In the genomic region with DNA sequence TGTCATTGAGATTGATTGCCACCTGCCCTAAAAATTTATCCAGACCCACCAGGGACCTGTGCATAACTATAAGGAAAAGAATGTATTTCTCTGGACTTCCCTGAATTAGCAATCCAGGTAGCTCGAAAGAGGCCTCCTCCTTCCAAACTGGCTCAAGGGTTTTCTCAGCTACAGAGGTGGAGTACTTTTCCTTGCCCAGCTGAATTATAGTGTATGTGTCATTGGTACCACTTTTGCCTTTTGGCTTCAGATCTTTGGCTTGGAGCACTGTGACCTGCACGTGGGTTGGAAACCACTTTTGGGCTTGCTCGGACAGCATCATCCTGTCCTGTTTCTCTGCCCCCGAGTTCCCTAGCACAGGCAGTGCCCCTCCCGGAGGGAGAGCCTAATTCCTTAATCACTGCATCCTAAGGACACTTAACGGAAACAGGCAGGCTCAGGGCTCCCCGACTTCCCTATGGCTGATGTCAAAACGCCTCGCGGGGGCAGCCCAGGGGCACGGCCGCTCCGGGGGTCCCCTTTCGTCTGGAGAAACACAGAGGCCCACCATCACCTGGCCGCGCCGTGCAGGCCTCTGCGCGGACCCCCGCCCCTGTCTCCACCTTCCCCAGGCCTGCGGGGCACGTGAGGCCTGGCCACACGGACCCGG, we compare ENCODE assay signal across 1 cellular context.
TF ChIP-seq lines count a peak whose summit lies in the region.

No MANE protein-coding gene starts in this region.

TF ChIP-seq in HEK293, 187 proteins besides CTCF, POLR2A, EP300 and RAD21 (continued from another document and continues in another):
- TF ChIP-seq HIC1 (tag by site-specific recombination; IDR thresholded peaks at IDR 0.05) (0 out of 2 replicates have a peak, but pooled peaks have one; percentile 28), ZNF585B (tag by site-specific recombination; IDR thresholded peaks at IDR 0.05) (no peak), ZNF624 (tag by site-specific recombination; IDR thresholded peaks at IDR 0.05) (no peak), ZNF133 (tag by site-specific recombination; IDR thresholded peaks at IDR 0.05) (no peak), ZNF184 (tag by site-specific recombination; IDR thresholded peaks at IDR 0.05) (no peak), ZNF18 (tag by site-specific recombination; IDR thresholded peaks at IDR 0.05) (no peak), WT1 (tag by site-specific recombination; IDR thresholded peaks at IDR 0.05) (no peak), ZNF121 (tag by site-specific recombination; IDR thresholded peaks at IDR 0.05) (no peak), ZSCAN23 (tag by site-specific recombination; IDR thresholded peaks at IDR 0.05) (no peak), ZNF776 (tag by site-specific recombination; IDR thresholded peaks at IDR 0.05; ENCODE audit: borderline replicate concordance) (no peak), ZSCAN5A (tag by site-specific recombination; IDR thresholded peaks at IDR 0.05) (no peak), OVOL3 (tag by site-specific recombination; IDR thresholded peaks at IDR 0.05) (no peak), ZIC2 (tag by site-specific recombination; IDR thresholded peaks at IDR 0.05) (no peak), ZNF830 (tag by site-specific recombination; IDR thresholded peaks at IDR 0.05; ENCODE audit: low read depth) (no peak), ZNF341 (tag by site-specific recombination; IDR thresholded peaks at IDR 0.05; ENCODE audit: low read depth) (peak; percentile 14; the same call in 1 of the 2 replicates), SP2 (tag by site-specific recombination; IDR thresholded peaks at IDR 0.05) (no peak), ZNF19 (tag by site-specific recombination; IDR thresholded peaks at IDR 0.05; ENCODE audit: low read depth) (no peak), YY2 (tag by site-specific recombination; IDR thresholded peaks at IDR 0.05) (no peak), ZNF513 (tag by site-specific recombination; IDR thresholded peaks at IDR 0.05) (no peak), ZNF623 (tag by site-specific recombination; IDR thresholded peaks at IDR 0.05) (0 out of 2 replicates have a peak, but pooled peaks have one; percentile 2), ZNF501 (tag by site-specific recombination; IDR thresholded peaks at IDR 0.05) (0 out of 2 replicates have a peak, but pooled peaks have one; percentile 72), ZNF335 (tag by site-specific recombination; conservative IDR thresholded peaks at IDR 0.05) (peak; percentile 93), ZNF658 (tag by site-specific recombination; IDR thresholded peaks at IDR 0.05) (no peak), INSM2 (tag by site-specific recombination; IDR thresholded peaks at IDR 0.05) (no peak), SP7 (tag by site-specific recombination; IDR thresholded peaks at IDR 0.05) (peak; percentile 48; the same call in 1 of the 2 replicates), ZNF544 (tag by site-specific recombination; IDR thresholded peaks at IDR 0.05) (no peak), KLF10 (tag by site-specific recombination; IDR thresholded peaks at IDR 0.05) (no peak), ZNF555 (tag by site-specific recombination; conservative IDR thresholded peaks at IDR 0.05) (no peak), SP3 (tag by site-specific recombination; IDR thresholded peaks at IDR 0.05) (no peak), ZNF169 (tag by site-specific recombination; IDR thresholded peaks at IDR 0.05) (no peak), ZBTB21 (tag by site-specific recombination; IDR thresholded peaks at IDR 0.05) (no peak), ZNF664 (tag by site-specific recombination; IDR thresholded peaks at IDR 0.05) (no peak), SCRT2 (tag by site-specific recombination; IDR thresholded peaks at IDR 0.05) (no peak), ZNF416 (tag by site-specific recombination; IDR thresholded peaks at IDR 0.05) (no peak), PRDM6 (tag by site-specific recombination; IDR thresholded peaks at IDR 0.05) (0 out of 2 replicates have a peak, but pooled peaks have one; percentile 4), GLI2 (tag by site-specific recombination; IDR thresholded peaks at IDR 0.05; ENCODE audit: borderline replicate concordance, low read depth) (no peak), ZNF292 (tag by site-specific recombination; IDR thresholded peaks at IDR 0.05; ENCODE audit: borderline replicate concordance, low read depth) (no peak), ZNF610 (tag by site-specific recombination; IDR thresholded peaks at IDR 0.05; ENCODE audit: borderline replicate concordance) (no peak; the same call in 1 of the 2 replicates), GLI4 (tag by site-specific recombination; IDR thresholded peaks at IDR 0.05) (no peak), ZNF394 (tag by site-specific recombination; IDR thresholded peaks at IDR 0.05; ENCODE audit: borderline replicate concordance) (no peak), ZNF768 (tag by site-specific recombination; IDR thresholded peaks at IDR 0.05) (no peak), ZNF521 (tag by site-specific recombination; IDR thresholded peaks at IDR 0.05) (no peak), ZXDB (tag by site-specific recombination; IDR thresholded peaks at IDR 0.05) (peak; percentile 78; the same call in 1 of the 2 replicates), ZNF529 (tag by site-specific recombination; IDR thresholded peaks at IDR 0.05; ENCODE audit: insufficient replicate concordance) (no peak)
- TF ChIP-seq, protein P1, sequence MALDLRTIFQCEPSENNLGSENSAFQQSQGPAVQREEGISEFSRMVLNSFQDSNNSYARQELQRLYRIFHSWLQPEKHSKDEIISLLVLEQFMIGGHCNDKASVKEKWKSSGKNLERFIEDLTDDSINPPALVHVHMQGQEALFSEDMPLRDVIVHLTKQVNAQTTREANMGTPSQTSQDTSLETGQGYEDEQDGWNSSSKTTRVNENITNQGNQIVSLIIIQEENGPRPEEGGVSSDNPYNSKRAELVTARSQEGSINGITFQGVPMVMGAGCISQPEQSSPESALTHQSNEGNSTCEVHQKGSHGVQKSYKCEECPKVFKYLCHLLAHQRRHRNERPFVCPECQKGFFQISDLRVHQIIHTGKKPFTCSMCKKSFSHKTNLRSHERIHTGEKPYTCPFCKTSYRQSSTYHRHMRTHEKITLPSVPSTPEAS (tag by site-specific recombination; IDR thresholded peaks at IDR 0.05) = no peak
- TF ChIP-seq, protein P2, sequence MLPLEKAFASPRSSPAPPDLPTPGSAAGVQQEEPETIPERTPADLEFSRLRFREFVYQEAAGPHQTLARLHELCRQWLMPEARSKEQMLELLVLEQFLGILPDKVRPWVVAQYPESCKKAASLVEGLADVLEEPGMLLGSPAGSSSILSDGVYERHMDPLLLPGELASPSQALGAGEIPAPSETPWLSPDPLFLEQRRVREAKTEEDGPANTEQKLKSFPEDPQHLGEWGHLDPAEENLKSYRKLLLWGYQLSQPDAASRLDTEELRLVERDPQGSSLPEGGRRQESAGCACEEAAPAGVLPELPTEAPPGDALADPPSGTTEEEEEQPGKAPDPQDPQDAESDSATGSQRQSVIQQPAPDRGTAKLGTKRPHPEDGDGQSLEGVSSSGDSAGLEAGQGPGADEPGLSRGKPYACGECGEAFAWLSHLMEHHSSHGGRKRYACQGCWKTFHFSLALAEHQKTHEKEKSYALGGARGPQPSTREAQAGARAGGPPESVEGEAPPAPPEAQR (tag by site-specific recombination; IDR thresholded peaks at IDR 0.05) = no peak
- TF ChIP-seq, protein P3, sequence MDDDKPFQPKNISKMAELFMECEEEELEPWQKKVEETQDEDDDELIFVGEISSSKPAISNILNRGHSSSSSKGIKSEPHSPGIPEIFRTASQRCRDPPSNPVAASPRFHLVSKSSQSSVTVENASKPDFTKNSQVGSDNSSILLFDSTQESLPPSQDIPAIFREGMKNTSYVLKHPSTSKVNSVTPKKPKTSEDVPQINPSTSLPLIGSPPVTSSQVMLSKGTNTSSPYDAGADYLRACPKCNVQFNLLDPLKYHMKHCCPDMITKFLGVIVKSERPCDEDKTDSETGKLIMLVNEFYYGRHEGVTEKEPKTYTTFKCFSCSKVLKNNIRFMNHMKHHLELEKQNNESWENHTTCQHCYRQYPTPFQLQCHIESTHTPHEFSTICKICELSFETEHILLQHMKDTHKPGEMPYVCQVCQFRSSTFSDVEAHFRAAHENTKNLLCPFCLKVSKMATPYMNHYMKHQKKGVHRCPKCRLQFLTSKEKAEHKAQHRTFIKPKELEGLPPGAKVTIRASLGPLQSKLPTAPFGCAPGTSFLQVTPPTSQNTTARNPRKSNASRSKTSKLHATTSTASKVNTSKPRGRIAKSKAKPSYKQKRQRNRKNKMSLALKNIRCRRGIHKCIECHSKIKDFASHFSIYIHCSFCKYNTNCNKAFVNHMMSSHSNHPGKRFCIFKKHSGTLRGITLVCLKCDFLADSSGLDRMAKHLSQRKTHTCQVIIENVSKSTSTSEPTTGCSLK (tag by site-specific recombination; IDR thresholded peaks at IDR 0.05) = no peak
